In the genomic region with DNA sequence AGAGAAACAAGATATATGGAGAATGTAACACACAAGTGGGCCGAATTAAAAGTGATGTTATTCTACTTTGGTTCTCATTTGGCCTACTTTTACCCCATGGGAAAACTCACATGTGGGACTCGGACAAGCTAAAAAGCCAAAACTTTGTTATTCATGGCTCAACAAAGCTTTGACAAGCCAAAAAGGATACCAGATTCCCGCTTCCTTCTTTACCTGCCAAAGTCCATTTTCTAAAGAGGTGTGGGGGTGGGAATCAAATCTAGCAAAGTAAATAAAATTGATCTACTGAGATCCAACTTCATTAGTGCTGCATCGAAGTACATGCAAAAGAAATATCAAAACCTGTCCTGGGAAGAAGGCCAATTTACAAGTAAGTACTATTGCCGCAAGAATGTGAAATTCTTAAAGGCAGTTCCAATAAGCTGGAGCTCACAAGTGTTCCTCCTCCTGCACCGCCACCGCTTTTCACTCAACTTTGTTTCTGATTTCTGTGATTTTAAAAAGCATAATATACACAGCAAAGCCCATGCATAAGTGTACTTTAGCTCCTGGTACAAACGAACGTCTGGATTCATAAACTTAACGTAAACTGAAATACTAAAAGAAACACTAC, we compare ENCODE assay signal across 8 cellular contexts. TPM values are rescaled to one million over a fixed set of nuclear protein-coding genes. Genes with fewer than 3 reads are reported as not detected.
DNase-seq lines count a peak whose midpoint lies in the region; ATAC-seq and TF ChIP-seq lines count a peak whose summit lies in the region.

No MANE protein-coding gene starts in this region.

- H3K9me3 ChIP-seq in HAP-1, result no peaks in the 10 kb centered on the region
- no peaks in the 10 kb centered on the region for H3K9me3 ChIP-seq in T-helper 17 cell (ENCODE audit: control insufficient read depth, low read length, poor library complexity, severe bottlenecking)

- H3K36me3 Mint-ChIP-seq in T-helper 17 cell (ENCODE audit: low read depth), result peaks cover 5% of the 10 kb centered on the region

- TF ChIP-seq CTCF in foreskin keratinocyte (conservative IDR thresholded peaks at IDR 0.05), result no peak
- TF ChIP-seq CTCF in GM13977 (IDR thresholded peaks at IDR 0.05; ENCODE audit: extremely low read depth, insufficient read depth, missing control alignments), result no peak

- peaks cover 14% of the 10 kb centered on the region for H3K36me3 ChIP-seq in HAP-1 (replicated peaks)

- H3K4me3 Mint-ChIP-seq in T-helper 17 cell, result peak overlapping the region; percentile 94

- H3K27ac ChIP-seq in foreskin keratinocyte, result peak overlapping the region; percentile 100
- peak overlapping the region in 13 of 21 experiments; percentile 89 to 97 (median 94) for H3K27ac ChIP-seq in skin epidermis

- DNase-seq in HAP-1 (ENCODE audit: low spot score in 2 of 2), result peak in 1 of 2 experiments; percentile 16
- no peak for DNase-seq in T-helper 17 cell
- peak in 1 of 2 donors; percentile 42 for DNase-seq in foreskin keratinocyte
- DNase-seq in NCI-H1930 (lab: John Stamatoyannopoulos, UW), result no peak
- DNase-seq in GM13977 (ENCODE audit: low spot score), result no peak
- no peak for DNase-seq in activated CD4-positive, alpha-beta T cell treated with anti-CD3 and anti-CD28 coated beads for 48 hours

- H3K4me3 ChIP-seq in HAP-1 (peak overlapping the region; percentile 84), skin epidermis (peak overlapping the region; percentile 72 to 97 (median 93))

- in situ Hi-C loops in HAP-1 (cut with MboI; ENCODE audit: low sequenced_read_pairs), result no loop called here
- in situ Hi-C loops in GM13977 (cut with MboI; ENCODE audit: low pct_unique_long_range_greater_than_20kb, low sequenced_read_pairs, unreplicated experiment), result no loop called here

- peak overlapping the region; percentile 78 for H3K27ac Mint-ChIP-seq in T-helper 17 cell

- no peaks in the 10 kb centered on the region for H3K27me3 ChIP-seq in HAP-1 (ENCODE audit: low read depth)
- no peaks in the 10 kb centered on the region for H3K27me3 ChIP-seq in foreskin keratinocyte

- H3K4me1 ChIP-seq in HAP-1, result peaks cover 27% of the 10 kb centered on the region
- H3K4me1 ChIP-seq in foreskin keratinocyte, result peaks cover 30% of the 10 kb centered on the region

- ATAC-seq in T-helper 17 cell (no peak), foreskin keratinocyte (no peak), GM18519 (IDR thresholded peaks at IDR 0.05; ENCODE audit: low FRiP score, unreplicated experiment) (no peak)

- peaks cover 44% of the 10 kb centered on the region for H3K4me1 Mint-ChIP-seq in T-helper 17 cell

- H3K27me3 Mint-ChIP-seq in T-helper 17 cell, result no peaks in the 10 kb centered on the region

RNA-seq across cellular contexts. Expression of a gene that starts 1.1 kb away (rescaled TPM):
- 1 to 10 TPM; 4.6 to 6.9 TPM for total RNA-seq in T-helper 17 cell
- 17.6 and 19.4 TPM in 2 replicates for total RNA-seq in foreskin keratinocyte
- polyA plus RNA-seq in foreskin keratinocyte, result 4.3 and 4.8 TPM in 2 replicates

RNA-seq across cellular contexts. Expression of a gene that starts 2.5 kb away (rescaled TPM):
- total RNA-seq in T-helper 17 cell (100 to 1,000 TPM; 129 to 150 TPM), foreskin keratinocyte (153 and 159 TPM in 2 replicates)
- polyA plus RNA-seq in foreskin keratinocyte, result 226 and 227 TPM in 2 replicates
